ENCODE assay signal across 10 cellular contexts in the genomic region with DNA sequence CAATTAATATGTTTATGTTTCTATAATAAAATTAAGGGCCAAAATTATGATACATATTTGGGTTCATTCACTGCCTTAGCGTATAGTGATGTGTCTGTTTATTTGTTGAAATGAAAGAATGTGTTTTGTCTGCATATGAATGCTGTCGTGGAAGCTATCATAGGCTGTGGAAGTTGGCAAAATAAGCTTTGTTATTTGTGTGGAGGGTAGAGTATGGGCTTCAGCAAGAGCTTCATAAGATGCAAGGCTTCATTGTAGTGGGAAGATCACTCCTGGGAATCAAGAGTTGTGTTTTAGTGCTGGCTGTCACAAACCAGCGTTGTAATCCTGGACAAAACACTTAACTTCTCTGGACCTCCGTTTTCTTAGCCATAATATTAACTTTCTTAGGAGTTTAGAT. TPM values are rescaled to one million over a fixed set of nuclear protein-coding genes. Genes with fewer than 3 reads are reported as not detected.
A peak's percentile ranks its signal among the peaks of the same experiment; 100 is the strongest.
DNase-seq lines count a peak whose midpoint lies in the region; ATAC-seq and TF ChIP-seq lines count a peak whose summit lies in the region.
"Had no signal": no experiment of that assay in that cellular context is flagged by ENCODE, and none has a peak within 500 bp of the region (broad histone marks: within the 10 kb centered on the region; RNA-seq: fewer than 3 reads in every experiment).

No MANE protein-coding gene starts in this region.

- no peak for DNase-seq in activated CD4-positive, alpha-beta T cell treated with anti-CD3 and anti-CD28 coated beads, Interleukin-2, amount 10 ng/mL, durations not matched to agents 7 days and 5 days
- DNase-seq in activated CD4-positive, alpha-beta T cell treated with anti-CD3 and anti-CD28 coated beads, Interleukin-2, amount 50 U/mL, for 4 hours, result no peak
- DNase-seq in kidney epithelial cell (ENCODE audit: low read depth), result no peak
- DNase-seq in thoracic aorta (ENCODE audit: low spot score), result no peak
- DNase-seq in activated gamma-delta T cell treated with Interleukin-2 at 50 U/mL for 16 hours, result no peak
- DNase-seq in NCI-H1436 (lab: John Stamatoyannopoulos, UW), result no peak
- DNase-seq: DMS153, NCI-H2227 treated with DMSO at 0.1 percent for 48 hours had no signal

- ATAC-seq in thoracic aorta (ENCODE audit: insufficient number of reproducible peaks, low FRiP score, low read depth) (no peak), HG02884 (IDR thresholded peaks at IDR 0.05; ENCODE audit: unreplicated experiment) (no peak)

- no peak for TF ChIP-seq CTCF in kidney epithelial cell (IDR thresholded peaks at IDR 0.05; ENCODE audit: insufficient read depth, low read length, poor library complexity, severe bottlenecking)
- TF ChIP-seq CTCF in thoracic aorta (IDR thresholded peaks at IDR 0.05), result no peak

- H3K4me3 ChIP-seq in kidney epithelial cell (ENCODE audit: low read depth, low read length) (peak overlapping the region; percentile 89), thoracic aorta (peak overlapping the region; percentile 78)

- H3K27ac Mint-ChIP-seq in activated CD4-positive, alpha-beta T cell treated with anti-CD3 and anti-CD28 coated beads, Interleukin-2, amount 10 ng/mL, durations not matched to agents 7 days and 5 days, result no peak overlapping the region
- H3K27ac Mint-ChIP-seq in activated naive CD8-positive, alpha-beta T cell, result peak overlapping the region; percentile 69

- peaks cover 13% of the 10 kb centered on the region for H3K36me3 Mint-ChIP-seq in activated CD4-positive, alpha-beta T cell treated with anti-CD3 and anti-CD28 coated beads, Interleukin-2, amount 10 ng/mL, durations not matched to agents 7 days and 5 days (ENCODE audit: low read depth)
- no peaks in the 10 kb centered on the region for H3K36me3 Mint-ChIP-seq in activated naive CD8-positive, alpha-beta T cell

- H3K4me1 ChIP-seq in thoracic aorta (ENCODE audit: control insufficient read depth in 1 of 2, low read depth in 2 of 2), result peaks cover 18 to 22% of the 10 kb centered on the region in 2 donors

- POLR2A ChIA-PET in activated CD4-positive, alpha-beta T cell treated with anti-CD3 and anti-CD28 coated beads, Interleukin-2, amount 10 ng/mL, durations not matched to agents 7 days and 5 days (lab: Charles Lee), result no interaction called here

- peaks cover 3% of the 10 kb centered on the region for H3K9me3 Mint-ChIP-seq in activated CD4-positive, alpha-beta T cell treated with anti-CD3 and anti-CD28 coated beads, Interleukin-2, amount 10 ng/mL, durations not matched to agents 7 days and 5 days
- H3K9me3 Mint-ChIP-seq in activated naive CD8-positive, alpha-beta T cell (ENCODE audit: low read depth), result no peaks in the 10 kb centered on the region

- H3K27me3 ChIP-seq in kidney epithelial cell (ENCODE audit: control insufficient read depth, insufficient read depth, low read length) (no peaks in the 10 kb centered on the region), thoracic aorta (replicated peaks; ENCODE audit: insufficient read depth) (no peaks in the 10 kb centered on the region)

- no peaks in the 10 kb centered on the region for H3K9me3 ChIP-seq in thoracic aorta

- CTCF ChIA-PET in activated CD4-positive, alpha-beta T cell treated with anti-CD3 and anti-CD28 coated beads, Interleukin-2, amount 10 ng/mL, durations not matched to agents 7 days and 5 days (lab: Charles Lee), result interaction anchor here (1.0 to 1.2 kb wide), 2 partner anchors 8 to 38 kb away, joined by 3 to 5 read pairs; no protein-coding TSS in a partner anchor

- H3K27me3 Mint-ChIP-seq in activated CD4-positive, alpha-beta T cell treated with anti-CD3 and anti-CD28 coated beads, Interleukin-2, amount 10 ng/mL, durations not matched to agents 7 days and 5 days, result no peaks in the 10 kb centered on the region
- H3K27me3 Mint-ChIP-seq in activated naive CD8-positive, alpha-beta T cell, result no peaks in the 10 kb centered on the region

- no peaks in the 10 kb centered on the region for H3K36me3 ChIP-seq in kidney epithelial cell (ENCODE audit: control insufficient read depth, insufficient read depth, low read length)
- no peaks in the 10 kb centered on the region for H3K36me3 ChIP-seq in thoracic aorta

- H3K4me1 Mint-ChIP-seq in activated CD4-positive, alpha-beta T cell treated with anti-CD3 and anti-CD28 coated beads, Interleukin-2, amount 10 ng/mL, durations not matched to agents 7 days and 5 days, result peaks cover 50% of the 10 kb centered on the region
- H3K4me1 Mint-ChIP-seq in activated naive CD8-positive, alpha-beta T cell (ENCODE audit: low read depth), result peaks cover 58% of the 10 kb centered on the region

- H3K4me3 Mint-ChIP-seq in activated CD4-positive, alpha-beta T cell treated with anti-CD3 and anti-CD28 coated beads, Interleukin-2, amount 10 ng/mL, durations not matched to agents 7 days and 5 days, result peak overlapping the region; percentile 92
- H3K4me3 Mint-ChIP-seq in activated naive CD8-positive, alpha-beta T cell, result peak overlapping the region; percentile 99

- H3K27ac ChIP-seq in thoracic aorta, result no peak overlapping the region

RNA-seq across cellular contexts. Expression of a gene that starts 2.5 kb away (rescaled TPM):
- total RNA-seq in activated CD4-positive, alpha-beta T cell treated with anti-CD3 and anti-CD28 coated beads, Interleukin-2, amount 10 ng/mL, durations not matched to agents 7 days and 5 days, result 10 to 100 TPM; 31.5 to 32.4 TPM
- total RNA-seq in kidney epithelial cell (31.4 and 35.8 TPM in 2 replicates), thoracic aorta (10 to 100 TPM; 38.3 to 91.2 TPM)

RNA-seq across cellular contexts. Expression of a gene that starts 51.5 kb away (rescaled TPM):
- total RNA-seq in activated CD4-positive, alpha-beta T cell treated with anti-CD3 and anti-CD28 coated beads, Interleukin-2, amount 10 ng/mL, durations not matched to agents 7 days and 5 days, result 10 to 100 TPM; 46.5 to 50.9 TPM
- total RNA-seq in kidney epithelial cell, result 25.1 and 28.1 TPM in 2 replicates
- total RNA-seq in thoracic aorta, result 10 to 100 TPM; 11.6 to 30.6 TPM
